ENCODE assay signal across 11 cellular contexts in the genomic region with DNA sequence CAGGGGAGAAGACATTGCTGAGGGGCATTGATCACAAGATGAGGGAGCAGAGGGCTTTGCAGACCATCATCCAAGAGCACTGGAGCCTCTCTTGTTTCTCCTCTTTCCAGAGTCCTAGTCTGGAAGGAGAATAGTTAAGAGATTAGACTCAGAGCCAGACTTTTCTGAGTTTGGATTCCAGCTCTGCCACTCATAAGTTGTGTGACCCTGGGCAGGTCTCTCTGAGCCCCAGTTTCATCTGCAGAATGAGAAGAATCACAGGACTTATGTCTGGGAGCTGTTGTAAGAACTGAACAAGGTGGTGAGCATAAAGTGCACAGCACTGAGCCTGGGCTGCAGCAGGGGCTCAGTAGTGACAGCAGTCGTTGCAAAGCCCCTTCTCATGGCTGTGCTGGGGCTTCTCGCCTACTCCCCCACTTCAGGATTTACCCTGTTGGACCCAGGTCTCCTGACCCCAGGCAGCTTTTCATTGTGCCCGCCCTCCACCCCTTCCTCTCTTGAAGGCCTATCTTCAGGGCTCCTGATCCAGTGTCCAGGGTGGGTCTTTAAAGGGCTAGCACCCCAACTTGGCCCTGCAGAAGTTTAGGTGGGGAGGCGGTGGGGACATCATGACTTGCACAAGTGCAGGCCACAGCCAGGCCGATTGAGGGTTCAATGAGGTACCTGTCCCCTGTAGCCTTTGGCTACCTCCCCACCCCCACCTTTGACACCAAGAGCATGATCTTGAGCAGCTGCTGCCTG. TPM values are rescaled to one million over a fixed set of nuclear protein-coding genes. Genes with fewer than 3 reads are reported as not detected.
DNase-seq lines count a peak whose midpoint lies in the region; ATAC-seq and TF ChIP-seq lines count a peak whose summit lies in the region.
"Had no signal": no experiment of that assay in that cellular context is flagged by ENCODE, and none has a peak within 500 bp of the region (broad histone marks: within the 10 kb centered on the region; RNA-seq: fewer than 3 reads in every experiment).

No MANE protein-coding gene starts in this region.

- peaks cover 69% of the 10 kb centered on the region for H3K4me1 ChIP-seq in mesodermal cell (ENCODE audit: control insufficient read depth, insufficient read depth, low read length, poor library complexity, severe bottlenecking)
- peaks cover 88% of the 10 kb centered on the region for H3K4me1 ChIP-seq in testis

- 84 to 100% methylated on average over 2 to 4 of the region's 5 CpGs for WGBS in mesodermal cell (ENCODE audit: insufficient coverage in 2 of 2), 2 experiments
- WGBS in testis, 2 donors: 57 to 71% methylated on average over 4 to 5 of the region's 5 CpGs

- DNase-seq in M059J (ENCODE audit: low read depth): peak; percentile 54
- no peak for DNase-seq in testis
- no peak for DNase-seq in hepatic stellate cell (ENCODE audit: low spot score)
- no peak for DNase-seq in NCI-H345 (lab: John Stamatoyannopoulos, UW)
- no peak for DNase-seq in A172 (ENCODE audit: low spot score)
- DNase-seq: activated B cell treated with CpG ODN at 0.5 μM for 24 hours, NCI-H1105 treated with DMSO at 0.1 percent for 48 hours had no signal

- H3K9me3 ChIP-seq in mesodermal cell (ENCODE audit: control insufficient read depth, low read length): no peaks in the 10 kb centered on the region
- no peaks in the 10 kb centered on the region for H3K9me3 ChIP-seq in testis

- H3K36me3 ChIP-seq in mesodermal cell (ENCODE audit: control insufficient read depth, insufficient read depth, low read length): no peaks in the 10 kb centered on the region
- no peaks in the 10 kb centered on the region for H3K36me3 ChIP-seq in testis (ENCODE audit: low read depth, missing control alignments)

- H3K27me3 ChIP-seq in testis: no peaks in the 10 kb centered on the region

- no peak for ATAC-seq in HG03025 (IDR thresholded peaks at IDR 0.05; ENCODE audit: low FRiP score, unreplicated experiment)

- TF ChIP-seq CTCF in testis (IDR thresholded peaks at IDR 0.05): no peak

- H3K4me3 ChIP-seq in mesodermal cell (ENCODE audit: extremely low read depth, insufficient read depth, low read length, poor library complexity, severe bottlenecking): peak overlapping the region; percentile 41
- peak overlapping the region in 1 of 2 donors; percentile 57 for H3K4me3 ChIP-seq in testis

- no peak for TF ChIP-seq POLR2A in testis (IDR thresholded peaks at IDR 0.05)

- peak overlapping the region; percentile 85 for H3K27ac ChIP-seq in cingulate gyrus (ENCODE audit: low read depth, low read length)
- peak overlapping the region; percentile 88 for H3K27ac ChIP-seq in mesodermal cell (ENCODE audit: low read depth, low read length, severe bottlenecking)
- peak overlapping the region; percentile 79 to 88 for H3K27ac ChIP-seq in testis

- intact Hi-C loops in testis (cut with DNase I; ENCODE audit: low total_unique reads): no loop called here

RNA-seq across cellular contexts. Expression of a gene that starts 1.5 kb away (rescaled TPM):
- 3.1 and 5.6 TPM in 2 replicates for total RNA-seq in M059J (2014; rRNA removed; shearing (Covaris generic))
- 21.2 TPM for polyA plus RNA-seq in mesodermal cell (2013, experiment 1 of 2)
- polyA plus RNA-seq in mesodermal cell (2013, experiment 2 of 2): 23.4 TPM
- 10 to 100 TPM; 49.1 to 53.2 TPM for total RNA-seq in testis
- 52.2 TPM for polyA plus RNA-seq in testis (ENCODE audit: insufficient read depth, low read depth, low replicate concordance)
- total RNA-seq in A172 (2014; rRNA removed; shearing (Covaris generic)): 7.2 and 9.0 TPM in 2 replicates

RNA-seq across cellular contexts. Expression of a gene that starts 19.1 kb away (rescaled TPM):
- 0.25 and 0.34 TPM in 2 replicates for total RNA-seq in M059J (2014; rRNA removed; shearing (Covaris generic))
- 11.8 TPM for polyA plus RNA-seq in mesodermal cell (2013, experiment 1 of 2)
- 10.2 TPM for polyA plus RNA-seq in mesodermal cell (2013, experiment 2 of 2)
- 10 to 100 TPM; 12.0 to 12.7 TPM for total RNA-seq in testis
- 10.4 TPM for polyA plus RNA-seq in testis (ENCODE audit: insufficient read depth, low read depth, low replicate concordance)
- total RNA-seq in A172 (2014; rRNA removed; shearing (Covaris generic)): 0.07 and 0.45 TPM in 2 replicates
- total RNA-seq: mononuclear cell had no signal

RNA-seq across cellular contexts. Expression of a gene that starts 58.9 kb away (rescaled TPM):
- total RNA-seq in M059J (2014; rRNA removed; shearing (Covaris generic)): 38.8 and 39.3 TPM in 2 replicates
- polyA plus RNA-seq in mesodermal cell (2013, experiment 1 of 2): 57.0 TPM
- 55.9 TPM for polyA plus RNA-seq in mesodermal cell (2013, experiment 2 of 2)
- 10 to 100 TPM; 37.7 to 40.1 TPM for total RNA-seq in testis
- 38.5 TPM for polyA plus RNA-seq in testis (ENCODE audit: insufficient read depth, low read depth, low replicate concordance)
- 36.4 and 45.8 TPM in 2 replicates for total RNA-seq in A172 (2014; rRNA removed; shearing (Covaris generic))
